16 cellular contexts compared by ENCODE assay signal in genomic region chr4:51894246-51894645, GRCh38. TPM values are rescaled to one million over a fixed set of nuclear protein-coding genes. Genes with fewer than 3 reads are reported as not detected.
DNase-seq lines count a peak whose midpoint lies in the region; ATAC-seq and TF ChIP-seq lines count a peak whose summit lies in the region.
"Had no signal": no experiment of that assay in that cellular context is flagged by ENCODE, and none has a peak within 500 bp of the region (broad histone marks: within the 10 kb centered on the region; RNA-seq: fewer than 3 reads in every experiment).

No MANE protein-coding gene starts in this region.

- no peak overlapping the region for H3K27ac ChIP-seq in RWPE1
- H3K27ac ChIP-seq: heart right ventricle had no signal

- peak overlapping the region; percentile 31 for H3K27ac Mint-ChIP-seq in activated T-cell treated with anti-CD3 and anti-CD28 coated beads, Interleukin-2, amount 50 U/mL, for 24 hours
- H3K27ac Mint-ChIP-seq: WTC11 had no signal

- CTCF ChIA-PET in RWPE1 (lab: Yijun Ruan, JAX), result no interaction called here

- no peaks in the 10 kb centered on the region for H3K27me3 Mint-ChIP-seq in activated T-cell treated with anti-CD3 and anti-CD28 coated beads, Interleukin-2, amount 50 U/mL, for 24 hours
- H3K27me3 Mint-ChIP-seq in activated T-cell treated with anti-CD3 and anti-CD28 coated beads, Interleukin-2, amount 50 U/mL, for 4 hours (ENCODE audit: low read depth), result no peaks in the 10 kb centered on the region
- H3K27me3 Mint-ChIP-seq: CD8-positive, alpha-beta memory T cell had no signal

- no peak overlapping the region for H3K4me3 ChIP-seq in fibroblast of mammary gland (ENCODE audit: control insufficient read depth, low read depth, low read length)
- H3K4me3 ChIP-seq: heart right ventricle had no signal

- ATAC-seq in activated T-cell treated with anti-CD3 and anti-CD28 coated beads, Interleukin-2, amount 50 U/mL, for 4 hours, result no peak
- ATAC-seq in HG03354 (IDR thresholded peaks at IDR 0.05; ENCODE audit: poor library complexity, severe bottlenecking, unreplicated experiment) (no peak), HG02798 (IDR thresholded peaks at IDR 0.05; ENCODE audit: poor library complexity, unreplicated experiment) (no peak)
- ATAC-seq: heart right ventricle, WTC11 had no signal

- POLR2A ChIA-PET in RWPE1 (lab: Yijun Ruan, JAX; ENCODE audit: low non-redundant PET), result no interaction called here

- TF ChIP-seq CTCF in RWPE1 (conservative IDR thresholded peaks at IDR 0.05; ENCODE audit: low read depth) (no peak), fibroblast of mammary gland (conservative IDR thresholded peaks at IDR 0.05; ENCODE audit: control insufficient read depth, insufficient read depth, low read depth, low read length) (no peak)

- no peak overlapping the region for H3K4me3 Mint-ChIP-seq in activated T-cell treated with anti-CD3 and anti-CD28 coated beads, Interleukin-2, amount 50 U/mL, for 24 hours
- no peak overlapping the region for H3K4me3 Mint-ChIP-seq in activated T-cell treated with anti-CD3 and anti-CD28 coated beads, Interleukin-2, amount 50 U/mL, for 4 hours
- H3K4me3 Mint-ChIP-seq: CD8-positive, alpha-beta memory T cell; WTC11 had no signal

- peaks cover 84% of the 10 kb centered on the region for H3K36me3 Mint-ChIP-seq in activated T-cell treated with anti-CD3 and anti-CD28 coated beads, Interleukin-2, amount 50 U/mL, for 24 hours (ENCODE audit: low read depth)
- peaks cover 26% of the 10 kb centered on the region for H3K36me3 Mint-ChIP-seq in activated T-cell treated with anti-CD3 and anti-CD28 coated beads, Interleukin-2, amount 50 U/mL, for 4 hours (ENCODE audit: insufficient read depth)

- no peaks in the 10 kb centered on the region for H3K9me3 Mint-ChIP-seq in activated T-cell treated with anti-CD3 and anti-CD28 coated beads, Interleukin-2, amount 50 U/mL, for 24 hours
- no peaks in the 10 kb centered on the region for H3K9me3 Mint-ChIP-seq in activated T-cell treated with anti-CD3 and anti-CD28 coated beads, Interleukin-2, amount 50 U/mL, for 4 hours
- H3K9me3 Mint-ChIP-seq: CD8-positive, alpha-beta memory T cell; WTC11 had no signal

- peaks cover 19% of the 10 kb centered on the region for H3K4me1 Mint-ChIP-seq in activated T-cell treated with anti-CD3 and anti-CD28 coated beads, Interleukin-2, amount 50 U/mL, for 24 hours (ENCODE audit: low read depth)
- H3K4me1 Mint-ChIP-seq in activated T-cell treated with anti-CD3 and anti-CD28 coated beads, Interleukin-2, amount 50 U/mL, for 4 hours (ENCODE audit: low read depth), result peaks cover 7% of the 10 kb centered on the region

- DNase-seq in activated T-cell treated with anti-CD3 and anti-CD28 coated beads, Interleukin-2, amount 50 U/mL, for 24 hours, result no peak
- DNase-seq in activated T-cell treated with anti-CD3 and anti-CD28 coated beads, Interleukin-2, amount 50 U/mL, for 4 hours, result no peak
- DNase-seq in RWPE1 (ENCODE audit: low spot score) (peak; percentile 67), fibroblast of mammary gland (ENCODE audit: low read depth) (peak; percentile 75), renal cortical epithelial cell (ENCODE audit: low read depth) (peak; percentile 77), NCI-H2171 (lab: John Stamatoyannopoulos, UW) (no peak)
- DNase-seq: activated naive CD4-positive, alpha-beta T cell treated with Interleukin-2 at 50 U/mL for 16 hours; CD8-positive, alpha-beta memory T cell; cerebellar nuclear complex; GDM1; heart right ventricle; NCI-H1930; NCI-H69 had no signal

RNA-seq across cellular contexts. Expression of gene DCUN1D4, which starts 51.3 kb away (rescaled TPM):
- total RNA-seq in activated T-cell treated with anti-CD3 and anti-CD28 coated beads, Interleukin-2, amount 50 U/mL, for 4 hours, result 10 to 100 TPM; 18.2 to 19.4 (median 18.5) TPM
- 48.3 and 81.4 TPM in 2 replicates for total RNA-seq in renal cortical epithelial cell

Comparison
In these comparisons a context has a peak if more than half of its experiments do, and no peak if none do; other contexts are left out.
1. DNase-seq: peak in RWPE1 (single experiment), fibroblast of mammary gland (single experiment) and renal cortical epithelial cell (single experiment); none in activated T-cell treated with anti-CD3 and anti-CD28 coated beads, Interleukin-2, amount 50 U/mL, for 24 hours (single experiment), activated T-cell treated with anti-CD3 and anti-CD28 coated beads, Interleukin-2, amount 50 U/mL, for 4 hours (single experiment) and NCI-H2171 (single experiment).